In the genomic region with DNA sequence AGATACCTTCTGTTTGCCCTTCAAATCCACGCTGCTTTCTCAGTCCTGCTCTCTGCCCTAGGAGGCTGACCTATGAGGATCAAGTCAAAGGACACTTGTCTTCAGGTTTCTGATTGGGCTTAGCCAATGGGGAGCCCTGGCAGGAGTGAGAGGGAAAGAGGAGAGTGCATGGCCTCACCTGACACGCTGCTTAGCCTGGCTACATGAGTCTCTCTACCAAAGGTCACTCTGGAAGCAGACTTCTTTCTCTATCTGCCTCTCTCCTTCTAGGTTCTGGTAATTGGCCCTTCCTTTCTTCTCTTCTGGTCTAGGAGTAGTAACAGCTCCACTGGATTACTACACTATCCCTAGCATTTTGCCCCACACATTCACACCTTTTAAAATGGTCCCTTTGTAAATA, we compare ENCODE assay signal across 14 cellular contexts. TPM values are rescaled to one million over a fixed set of nuclear protein-coding genes. Genes with fewer than 3 reads are reported as not detected.
DNase-seq lines count a peak whose midpoint lies in the region; ATAC-seq and TF ChIP-seq lines count a peak whose summit lies in the region.
"Had no signal": no experiment of that assay in that cellular context is flagged by ENCODE, and none has a peak within 500 bp of the region (broad histone marks: within the 10 kb centered on the region; RNA-seq: fewer than 3 reads in every experiment).

No MANE protein-coding gene starts in this region.

- TF ChIP-seq CTCF in esophagus squamous epithelium (IDR thresholded peaks at IDR 0.05) = no peak

- H3K27me3 ChIP-seq in esophagus squamous epithelium (no peaks in the 10 kb centered on the region), muscle layer of colon (ENCODE audit: control insufficient read depth in 1 of 2, insufficient read depth in 2 of 2, low read length in 2 of 2) (no peaks in the 10 kb centered on the region), HAP-1 (ENCODE audit: low read depth) (no peaks in the 10 kb centered on the region)
- H3K27me3 ChIP-seq in CD8-positive, alpha-beta memory T cell (ENCODE audit: insufficient read depth, low read length, poor library complexity, severe bottlenecking) = no peaks in the 10 kb centered on the region
- H3K27me3 ChIP-seq: Peyer's patch had no signal

- in situ Hi-C loops in HAP-1 (cut with MboI; ENCODE audit: low sequenced_read_pairs) = no loop called here

- no peak for ATAC-seq in T-helper 17 cell

- H3K4me1 Mint-ChIP-seq in T-helper 17 cell = peaks cover 10% of the 10 kb centered on the region
- H3K4me1 Mint-ChIP-seq in immature natural killer cell = no peaks in the 10 kb centered on the region
- H3K4me1 Mint-ChIP-seq in CD8-positive, alpha-beta memory T cell = peaks cover 0 to 2% (median 0%) of the 10 kb centered on the region in 3 donors

- H3K9me3 Mint-ChIP-seq in immature natural killer cell = no peaks in the 10 kb centered on the region
- H3K9me3 Mint-ChIP-seq in CD8-positive, alpha-beta memory T cell = no peaks in the 10 kb centered on the region
- H3K9me3 Mint-ChIP-seq: CD4-positive, CD25-positive, alpha-beta regulatory T cell had no signal

- H3K27ac ChIP-seq in esophagus squamous epithelium (peak overlapping the region in 3 of 4 donors; percentile 17 to 34 (median 33)), muscle layer of colon (ENCODE audit: low read depth, low read length) (peak overlapping the region; percentile 9), urinary bladder (ENCODE audit: low read depth) (peak overlapping the region; percentile 3)
- no peak overlapping the region for H3K27ac ChIP-seq in CD8-positive, alpha-beta memory T cell (ENCODE audit: low read depth, low read length)

- no peaks in the 10 kb centered on the region for H3K27me3 Mint-ChIP-seq in T-helper 17 cell
- H3K27me3 Mint-ChIP-seq in immature natural killer cell (ENCODE audit: low read depth in 3 of 3) = peaks cover 0 to 3% (median 0%) of the 10 kb centered on the region in 3 donors
- H3K27me3 Mint-ChIP-seq in CD8-positive, alpha-beta memory T cell = no peaks in the 10 kb centered on the region
- H3K27me3 Mint-ChIP-seq: CD4-positive, CD25-positive, alpha-beta regulatory T cell had no signal

- intact Hi-C loops in esophagus squamous epithelium (cut with DNase I) = no loop called here

- H3K9me3 ChIP-seq in T-helper 17 cell (ENCODE audit: control insufficient read depth, low read length, poor library complexity, severe bottlenecking) (no peaks in the 10 kb centered on the region), esophagus squamous epithelium (no peaks in the 10 kb centered on the region), muscle layer of colon (ENCODE audit: low read length) (no peaks in the 10 kb centered on the region), HAP-1 (no peaks in the 10 kb centered on the region)
- no peaks in the 10 kb centered on the region for H3K9me3 ChIP-seq in CD8-positive, alpha-beta memory T cell (ENCODE audit: low read length)
- H3K9me3 ChIP-seq: Peyer's patch had no signal

- TF ChIP-seq POLR2A in esophagus squamous epithelium (IDR thresholded peaks at IDR 0.05) = no peak

- H3K4me3 Mint-ChIP-seq in T-helper 17 cell = no peak overlapping the region
- no peak overlapping the region for H3K4me3 Mint-ChIP-seq in immature natural killer cell
- no peak overlapping the region for H3K4me3 Mint-ChIP-seq in CD8-positive, alpha-beta memory T cell
- H3K4me3 Mint-ChIP-seq: CD4-positive, CD25-positive, alpha-beta regulatory T cell had no signal

- H3K4me1 ChIP-seq in esophagus squamous epithelium = peaks cover 0 to 32% (median 19%) of the 10 kb centered on the region in 3 donors
- peaks cover 29% of the 10 kb centered on the region for H3K4me1 ChIP-seq in muscle layer of colon (ENCODE audit: insufficient read depth, low read length)
- H3K4me1 ChIP-seq in urinary bladder (ENCODE audit: insufficient read depth) = no peaks in the 10 kb centered on the region
- H3K4me1 ChIP-seq in HAP-1 = no peaks in the 10 kb centered on the region
- no peaks in the 10 kb centered on the region for H3K4me1 ChIP-seq in CD8-positive, alpha-beta memory T cell (ENCODE audit: insufficient read depth, low read length)

- CTCF ChIA-PET in CD8-positive, alpha-beta memory T cell (lab: Charles Lee) = interaction anchor here (1.2 to 1.5 kb wide), 2 partner anchors 9 to 11 kb away, joined by 3 to 4 read pairs; no protein-coding TSS in a partner anchor

- H3K27ac Mint-ChIP-seq in T-helper 17 cell (peak overlapping the region; percentile 34), immature natural killer cell (no peak overlapping the region)
- peak overlapping the region in 1 of 8 donors; percentile 74 for H3K27ac Mint-ChIP-seq in CD8-positive, alpha-beta memory T cell
- H3K27ac Mint-ChIP-seq: CD4-positive, CD25-positive, alpha-beta regulatory T cell had no signal

- POLR2A ChIA-PET in CD8-positive, alpha-beta memory T cell (lab: Charles Lee) = no interaction called here

- H3K9ac ChIP-seq in muscle layer of colon (ENCODE audit: low read length) = no peak overlapping the region

- H3K36me3 ChIP-seq in esophagus squamous epithelium = no peaks in the 10 kb centered on the region
- H3K36me3 ChIP-seq in muscle layer of colon (ENCODE audit: insufficient read depth, low read length) = no peaks in the 10 kb centered on the region
- H3K36me3 ChIP-seq in urinary bladder (ENCODE audit: insufficient read depth) = no peaks in the 10 kb centered on the region
- H3K36me3 ChIP-seq in HAP-1 (replicated peaks) = no peaks in the 10 kb centered on the region
- H3K36me3 ChIP-seq in CD8-positive, alpha-beta memory T cell (ENCODE audit: insufficient read depth, low read length) = no peaks in the 10 kb centered on the region
- H3K36me3 ChIP-seq: Peyer's patch had no signal

- H3K4me3 ChIP-seq in esophagus squamous epithelium (no peak overlapping the region), muscle layer of colon (ENCODE audit: low read depth in 1 of 2, low read length in 2 of 2) (no peak overlapping the region), urinary bladder (ENCODE audit: low read depth, low read length) (no peak overlapping the region), HAP-1 (no peak overlapping the region)
- H3K4me3 ChIP-seq in CD8-positive, alpha-beta memory T cell (ENCODE audit: low read length) = no peak overlapping the region
- H3K4me3 ChIP-seq: Peyer's patch had no signal

- no peak for DNase-seq in T-helper 17 cell
- DNase-seq in esophagus squamous epithelium (lab: John Stamatoyannopoulos, UW) = no peak
- no peak for DNase-seq in HAP-1 (ENCODE audit: low spot score in 2 of 2)
- no peak for DNase-seq in immature natural killer cell
- no peak for DNase-seq in CD8-positive, alpha-beta memory T cell
- DNase-seq: AML-193; CD4-positive, CD25-positive, alpha-beta regulatory T cell; GOT3; Kasumi-1; NCI-H187 treated with DMSO at 0.1 percent for 48 hours; NCI-H774; Peyer's patch had no signal

- 81 to 97% methylated on average over 2 of the region's 2 CpGs for WGBS in esophagus squamous epithelium, 2 donors
- 41% methylated on average over 2 of the region's 2 CpGs for WGBS in urinary bladder

- H3K36me3 Mint-ChIP-seq in T-helper 17 cell (ENCODE audit: low read depth) (no peaks in the 10 kb centered on the region), immature natural killer cell (peaks cover 0 to 4% (median 0%) of the 10 kb centered on the region in 3 donors)
- peaks cover 0 to 9% (median 3%) of the 10 kb centered on the region in 3 donors for H3K36me3 Mint-ChIP-seq in CD8-positive, alpha-beta memory T cell

RNA-seq across cellular contexts. Expression of gene ARSB, which starts 13.1 kb away (rescaled TPM):
- total RNA-seq in T-helper 17 cell (1 to 10 TPM; 8.3 to 8.6 TPM), esophagus squamous epithelium (1 to 10 TPM; 1.2 to 8.8 (median 7.1) TPM), urinary bladder (27.0 TPM)
- polyA plus RNA-seq in urinary bladder (7.6 TPM), immature natural killer cell (10 to 100 TPM in 1 of 3 donors, 1 to 10 TPM in 2; 5.3 to 11.9 (median 6.2) TPM)
- 10 to 100 TPM; 19.6 to 19.9 TPM for total RNA-seq in CD8-positive, alpha-beta memory T cell
- polyA plus RNA-seq in CD8-positive, alpha-beta memory T cell = 5.1 TPM
